Comparison of ENCODE assay signal across 21 cellular contexts in genomic region chr14:92448786-92449185, GRCh38.
"Had no signal": no experiment of that assay in that cellular context is flagged by ENCODE, and none has a peak within 500 bp of the region (broad histone marks: within the 10 kb centered on the region; RNA-seq: fewer than 3 reads in every experiment).

No MANE protein-coding gene starts in this region.

- H3K36me3 ChIP-seq: SJSA1 had no signal

- DNase-seq: IMR-90, Kasumi-1, KG1, MM.1S, NCI-H1092 treated with DMSO at 0.1 percent for 48 hours, NCI-H1436, NCI-H187, NCI-H2029, NCI-H2081 treated with DMSO at 0.1 percent for 48 hours, NCI-H2171, NCI-H345, NCI-H446 treated with DMSO at 0.1 percent for 48 hours, NCI-H510A treated with DMSO at 0.1 percent for 48 hours, NCI-H526, NCI-H748 treated with DMSO at 0.1 percent for 48 hours, Right ventricle myocardium superior, RPMI8226, SIG-M5 had no signal

- H3K9me3 ChIP-seq: SJSA1 had no signal

- ATAC-seq: HepG2 had no signal

- H3K4me1 ChIP-seq: SJSA1 had no signal

- H3K27ac ChIP-seq: SJSA1, SK-N-MC had no signal

- H3K4me3 ChIP-seq: SJSA1, SK-N-MC had no signal

- H3K27me3 ChIP-seq: SJSA1 had no signal
